In the genomic region with DNA sequence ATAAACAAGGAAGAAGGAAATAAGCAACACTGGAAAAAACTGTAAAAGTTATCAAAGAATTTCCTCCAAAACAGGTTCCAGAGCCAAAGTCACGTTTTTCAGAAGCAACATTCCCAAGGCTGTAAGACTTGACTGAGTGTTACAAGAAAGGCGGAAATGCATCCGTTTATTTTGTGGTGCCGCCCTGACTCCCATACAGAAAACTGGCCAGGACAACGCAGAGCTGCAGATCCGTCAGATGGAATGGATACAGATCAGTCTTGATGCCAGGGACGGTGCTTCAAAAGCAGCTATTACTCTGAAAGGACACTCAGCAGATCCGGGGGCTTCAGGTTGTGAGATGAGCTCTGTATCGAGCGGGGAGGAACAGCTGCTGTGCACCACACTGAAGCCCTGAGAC, we compare ENCODE assay signal across 1 cellular context.
TF ChIP-seq lines count a peak whose summit lies in the region.

No MANE protein-coding gene starts in this region.

TF ChIP-seq in GM23338, 12 proteins besides CTCF, POLR2A, EP300 and RAD21 (continued from another document):
- TF ChIP-seq, protein P1, sequence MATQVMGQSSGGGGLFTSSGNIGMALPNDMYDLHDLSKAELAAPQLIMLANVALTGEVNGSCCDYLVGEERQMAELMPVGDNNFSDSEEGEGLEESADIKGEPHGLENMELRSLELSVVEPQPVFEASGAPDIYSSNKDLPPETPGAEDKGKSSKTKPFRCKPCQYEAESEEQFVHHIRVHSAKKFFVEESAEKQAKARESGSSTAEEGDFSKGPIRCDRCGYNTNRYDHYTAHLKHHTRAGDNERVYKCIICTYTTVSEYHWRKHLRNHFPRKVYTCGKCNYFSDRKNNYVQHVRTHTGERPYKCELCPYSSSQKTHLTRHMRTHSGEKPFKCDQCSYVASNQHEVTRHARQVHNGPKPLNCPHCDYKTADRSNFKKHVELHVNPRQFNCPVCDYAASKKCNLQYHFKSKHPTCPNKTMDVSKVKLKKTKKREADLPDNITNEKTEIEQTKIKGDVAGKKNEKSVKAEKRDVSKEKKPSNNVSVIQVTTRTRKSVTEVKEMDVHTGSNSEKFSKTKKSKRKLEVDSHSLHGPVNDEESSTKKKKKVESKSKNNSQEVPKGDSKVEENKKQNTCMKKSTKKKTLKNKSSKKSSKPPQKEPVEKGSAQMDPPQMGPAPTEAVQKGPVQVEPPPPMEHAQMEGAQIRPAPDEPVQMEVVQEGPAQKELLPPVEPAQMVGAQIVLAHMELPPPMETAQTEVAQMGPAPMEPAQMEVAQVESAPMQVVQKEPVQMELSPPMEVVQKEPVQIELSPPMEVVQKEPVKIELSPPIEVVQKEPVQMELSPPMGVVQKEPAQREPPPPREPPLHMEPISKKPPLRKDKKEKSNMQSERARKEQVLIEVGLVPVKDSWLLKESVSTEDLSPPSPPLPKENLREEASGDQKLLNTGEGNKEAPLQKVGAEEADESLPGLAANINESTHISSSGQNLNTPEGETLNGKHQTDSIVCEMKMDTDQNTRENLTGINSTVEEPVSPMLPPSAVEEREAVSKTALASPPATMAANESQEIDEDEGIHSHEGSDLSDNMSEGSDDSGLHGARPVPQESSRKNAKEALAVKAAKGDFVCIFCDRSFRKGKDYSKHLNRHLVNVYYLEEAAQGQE (IDR thresholded peaks at IDR 0.05; ENCODE audit: unreplicated experiment): no peak
- no peak for TF ChIP-seq EZH2phosphoT487 (IDR thresholded peaks at IDR 0.05; ENCODE audit: unreplicated experiment)
- no peak for TF ChIP-seq NANOG (IDR thresholded peaks at IDR 0.05; ENCODE audit: borderline replicate concordance)
